In the genomic region with DNA sequence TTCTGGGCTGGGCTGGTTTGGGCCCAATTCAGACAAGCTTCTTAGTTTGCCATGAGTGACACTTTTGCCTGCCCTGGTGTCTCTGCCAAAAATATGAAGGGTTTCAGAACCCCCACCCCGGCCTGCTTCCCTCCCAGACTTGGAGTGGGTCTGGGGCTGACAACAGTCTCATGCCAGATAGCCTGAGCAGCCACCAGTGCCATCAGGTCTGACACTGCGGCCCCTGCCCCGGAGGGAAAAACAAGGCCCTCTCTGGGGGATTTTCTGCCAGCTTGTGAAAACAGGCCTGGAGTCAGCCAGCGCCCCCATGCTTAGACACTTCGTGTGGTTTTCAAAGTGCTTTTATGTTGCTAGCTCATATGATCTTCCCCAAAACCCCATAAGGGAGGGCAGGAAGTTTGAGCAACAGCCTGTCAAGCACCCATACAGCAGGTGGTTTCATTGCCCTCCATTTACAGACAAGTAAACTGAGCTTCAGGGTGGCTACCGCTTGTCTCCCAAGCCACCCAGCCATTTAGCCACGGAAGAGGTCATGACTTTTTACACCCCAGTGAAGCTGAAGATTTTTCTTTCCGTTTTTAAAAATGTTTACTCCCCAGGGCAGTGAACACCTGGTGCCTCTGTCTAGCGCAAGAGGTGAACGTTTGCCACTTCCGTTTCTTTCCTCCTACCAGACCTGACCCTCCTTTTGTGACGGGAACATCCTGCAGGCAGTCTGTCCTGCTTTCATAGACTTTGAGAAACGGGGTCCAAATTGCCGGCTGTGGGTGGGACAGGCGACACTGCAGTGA, we compare ENCODE assay signal across 1 cellular context.
TF ChIP-seq lines count a peak whose summit lies in the region.

No MANE protein-coding gene starts in this region.

TF ChIP-seq in GM12878, 131 proteins besides CTCF, POLR2A, EP300 and RAD21 (continued from another document and continues in another):
- TF ChIP-seq, protein P1, sequence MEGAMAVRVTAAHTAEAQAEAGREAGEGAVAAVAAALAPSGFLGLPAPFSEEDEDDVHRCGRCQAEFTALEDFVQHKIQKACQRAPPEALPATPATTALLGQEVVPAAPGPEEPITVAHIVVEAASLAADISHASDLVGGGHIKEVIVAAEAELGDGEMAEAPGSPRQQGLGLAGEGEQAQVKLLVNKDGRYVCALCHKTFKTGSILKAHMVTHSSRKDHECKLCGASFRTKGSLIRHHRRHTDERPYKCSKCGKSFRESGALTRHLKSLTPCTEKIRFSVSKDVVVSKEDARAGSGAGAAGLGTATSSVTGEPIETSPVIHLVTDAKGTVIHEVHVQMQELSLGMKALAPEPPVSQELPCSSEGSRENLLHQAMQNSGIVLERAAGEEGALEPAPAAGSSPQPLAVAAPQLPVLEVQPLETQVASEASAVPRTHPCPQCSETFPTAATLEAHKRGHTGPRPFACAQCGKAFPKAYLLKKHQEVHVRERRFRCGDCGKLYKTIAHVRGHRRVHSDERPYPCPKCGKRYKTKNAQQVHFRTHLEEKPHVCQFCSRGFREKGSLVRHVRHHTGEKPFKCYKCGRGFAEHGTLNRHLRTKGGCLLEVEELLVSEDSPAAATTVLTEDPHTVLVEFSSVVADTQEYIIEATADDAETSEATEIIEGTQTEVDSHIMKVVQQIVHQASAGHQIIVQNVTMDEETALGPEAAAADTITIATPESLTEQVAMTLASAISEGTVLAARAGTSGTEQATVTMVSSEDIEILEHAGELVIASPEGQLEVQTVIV (IDR thresholded peaks at IDR 0.05; ENCODE audit: borderline replicate concordance, partially characterized antibody) = no peak
- peak; percentile 80; the same call in 1 of the 2 replicates for TF ChIP-seq DPF2 (IDR thresholded peaks at IDR 0.05)
- peak; percentile 81 for TF ChIP-seq ATF7 (IDR thresholded peaks at IDR 0.05; ENCODE audit: low read depth)
- TF ChIP-seq, protein P2, sequence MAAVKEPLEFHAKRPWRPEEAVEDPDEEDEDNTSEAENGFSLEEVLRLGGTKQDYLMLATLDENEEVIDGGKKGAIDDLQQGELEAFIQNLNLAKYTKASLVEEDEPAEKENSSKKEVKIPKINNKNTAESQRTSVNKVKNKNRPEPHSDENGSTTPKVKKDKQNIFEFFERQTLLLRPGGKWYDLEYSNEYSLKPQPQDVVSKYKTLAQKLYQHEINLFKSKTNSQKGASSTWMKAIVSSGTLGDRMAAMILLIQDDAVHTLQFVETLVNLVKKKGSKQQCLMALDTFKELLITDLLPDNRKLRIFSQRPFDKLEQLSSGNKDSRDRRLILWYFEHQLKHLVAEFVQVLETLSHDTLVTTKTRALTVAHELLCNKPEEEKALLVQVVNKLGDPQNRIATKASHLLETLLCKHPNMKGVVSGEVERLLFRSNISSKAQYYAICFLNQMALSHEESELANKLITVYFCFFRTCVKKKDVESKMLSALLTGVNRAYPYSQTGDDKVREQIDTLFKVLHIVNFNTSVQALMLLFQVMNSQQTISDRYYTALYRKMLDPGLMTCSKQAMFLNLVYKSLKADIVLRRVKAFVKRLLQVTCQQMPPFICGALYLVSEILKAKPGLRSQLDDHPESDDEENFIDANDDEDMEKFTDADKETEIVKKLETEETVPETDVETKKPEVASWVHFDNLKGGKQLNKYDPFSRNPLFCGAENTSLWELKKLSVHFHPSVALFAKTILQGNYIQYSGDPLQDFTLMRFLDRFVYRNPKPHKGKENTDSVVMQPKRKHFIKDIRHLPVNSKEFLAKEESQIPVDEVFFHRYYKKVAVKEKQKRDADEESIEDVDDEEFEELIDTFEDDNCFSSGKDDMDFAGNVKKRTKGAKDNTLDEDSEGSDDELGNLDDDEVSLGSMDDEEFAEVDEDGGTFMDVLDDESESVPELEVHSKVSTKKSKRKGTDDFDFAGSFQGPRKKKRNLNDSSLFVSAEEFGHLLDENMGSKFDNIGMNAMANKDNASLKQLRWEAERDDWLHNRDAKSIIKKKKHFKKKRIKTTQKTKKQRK (IDR thresholded peaks at IDR 0.05; ENCODE audit: low read depth, low read length) = no peak
- no peak for TF ChIP-seq ZNF384 (IDR thresholded peaks at IDR 0.05; ENCODE audit: borderline replicate concordance, low read depth, low read length)
- TF ChIP-seq, protein P3, sequence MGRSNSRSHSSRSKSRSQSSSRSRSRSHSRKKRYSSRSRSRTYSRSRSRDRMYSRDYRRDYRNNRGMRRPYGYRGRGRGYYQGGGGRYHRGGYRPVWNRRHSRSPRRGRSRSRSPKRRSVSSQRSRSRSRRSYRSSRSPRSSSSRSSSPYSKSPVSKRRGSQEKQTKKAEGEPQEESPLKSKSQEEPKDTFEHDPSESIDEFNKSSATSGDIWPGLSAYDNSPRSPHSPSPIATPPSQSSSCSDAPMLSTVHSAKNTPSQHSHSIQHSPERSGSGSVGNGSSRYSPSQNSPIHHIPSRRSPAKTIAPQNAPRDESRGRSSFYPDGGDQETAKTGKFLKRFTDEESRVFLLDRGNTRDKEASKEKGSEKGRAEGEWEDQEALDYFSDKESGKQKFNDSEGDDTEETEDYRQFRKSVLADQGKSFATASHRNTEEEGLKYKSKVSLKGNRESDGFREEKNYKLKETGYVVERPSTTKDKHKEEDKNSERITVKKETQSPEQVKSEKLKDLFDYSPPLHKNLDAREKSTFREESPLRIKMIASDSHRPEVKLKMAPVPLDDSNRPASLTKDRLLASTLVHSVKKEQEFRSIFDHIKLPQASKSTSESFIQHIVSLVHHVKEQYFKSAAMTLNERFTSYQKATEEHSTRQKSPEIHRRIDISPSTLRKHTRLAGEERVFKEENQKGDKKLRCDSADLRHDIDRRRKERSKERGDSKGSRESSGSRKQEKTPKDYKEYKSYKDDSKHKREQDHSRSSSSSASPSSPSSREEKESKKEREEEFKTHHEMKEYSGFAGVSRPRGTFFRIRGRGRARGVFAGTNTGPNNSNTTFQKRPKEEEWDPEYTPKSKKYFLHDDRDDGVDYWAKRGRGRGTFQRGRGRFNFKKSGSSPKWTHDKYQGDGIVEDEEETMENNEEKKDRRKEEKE (IDR thresholded peaks at IDR 0.05) = no peak
- no peak for TF ChIP-seq MTA3 (IDR thresholded peaks at IDR 0.05; ENCODE audit: borderline replicate concordance, low read length)
- peak; percentile 23; the same call in 1 of the 2 replicates for TF ChIP-seq SMAD5 (IDR thresholded peaks at IDR 0.05; ENCODE audit: low read depth)
- TF ChIP-seq CREM (IDR thresholded peaks at IDR 0.05; ENCODE audit: low read depth) = peak; percentile 61; the same call in 1 of the 2 replicates
- no peak for TF ChIP-seq KAT2A (conservative IDR thresholded peaks at IDR 0.05; ENCODE audit: control insufficient read depth, low read depth, low read length)
- TF ChIP-seq, protein P4, sequence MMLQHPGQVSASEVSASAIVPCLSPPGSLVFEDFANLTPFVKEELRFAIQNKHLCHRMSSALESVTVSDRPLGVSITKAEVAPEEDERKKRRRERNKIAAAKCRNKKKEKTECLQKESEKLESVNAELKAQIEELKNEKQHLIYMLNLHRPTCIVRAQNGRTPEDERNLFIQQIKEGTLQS (IDR thresholded peaks at IDR 0.05; ENCODE audit: borderline replicate concordance, extremely low read depth, low read depth, low read length) = no peak
- TF ChIP-seq SREBF1 (IDR thresholded peaks at IDR 0.05; ENCODE audit: low read length) = no peak
- TF ChIP-seq RFX5 (IDR thresholded peaks at IDR 0.05; ENCODE audit: low read depth, low read length) = no peak
- peak; percentile 81; the same call in 1 of the 2 replicates for TF ChIP-seq MXI1 (IDR thresholded peaks at IDR 0.05; ENCODE audit: low read depth, low read length)
- TF ChIP-seq RUNX3 (IDR thresholded peaks at IDR 0.05; ENCODE audit: low read length) = no peak
- TF ChIP-seq ETV6 (conservative IDR thresholded peaks at IDR 0.05 in 1 of 2, IDR thresholded peaks at IDR 0.05 in 1 of 2; ENCODE audit: borderline replicate concordance in 1 of 2, low read depth in 1 of 2) = peak in 1 of 2 experiments; percentile 90; a peak in 2 of 4 replicates
- TF ChIP-seq, protein P5, sequence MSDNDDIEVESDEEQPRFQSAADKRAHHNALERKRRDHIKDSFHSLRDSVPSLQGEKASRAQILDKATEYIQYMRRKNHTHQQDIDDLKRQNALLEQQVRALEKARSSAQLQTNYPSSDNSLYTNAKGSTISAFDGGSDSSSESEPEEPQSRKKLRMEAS (IDR thresholded peaks at IDR 0.05; ENCODE audit: low read depth, low read length) = peak; percentile 55; the same call in 1 of the 2 replicates
- TF ChIP-seq FOXM1 (IDR thresholded peaks at IDR 0.05; ENCODE audit: low read depth, low read length) = no peak
- TF ChIP-seq NR2C1 (IDR thresholded peaks at IDR 0.05) = peak; percentile 60
- peak; percentile 95 for TF ChIP-seq TCF3 (IDR thresholded peaks at IDR 0.05; ENCODE audit: borderline replicate concordance, insufficient read depth, low read depth, low read length)
- TF ChIP-seq TARDBP (IDR thresholded peaks at IDR 0.05; ENCODE audit: borderline replicate concordance) = no peak
- TF ChIP-seq EGR1 (IDR thresholded peaks at IDR 0.05; ENCODE audit: borderline replicate concordance in 1 of 2, low read depth in 2 of 2, low read length in 2 of 2) = peak in 1 of 2 experiments; percentile 5; a peak in 1 of 3 replicates
- peak; percentile 17; the same call in 1 of the 2 replicates for TF ChIP-seq ZSCAN29 (IDR thresholded peaks at IDR 0.05)
- TF ChIP-seq HCFC1 (IDR thresholded peaks at IDR 0.05; ENCODE audit: low read length) = no peak
- TF ChIP-seq CREB1 (IDR thresholded peaks at IDR 0.05; ENCODE audit: low read depth) = no peak
- no peak for TF ChIP-seq RBBP5 (conservative IDR thresholded peaks at IDR 0.05)
- TF ChIP-seq, protein P6, sequence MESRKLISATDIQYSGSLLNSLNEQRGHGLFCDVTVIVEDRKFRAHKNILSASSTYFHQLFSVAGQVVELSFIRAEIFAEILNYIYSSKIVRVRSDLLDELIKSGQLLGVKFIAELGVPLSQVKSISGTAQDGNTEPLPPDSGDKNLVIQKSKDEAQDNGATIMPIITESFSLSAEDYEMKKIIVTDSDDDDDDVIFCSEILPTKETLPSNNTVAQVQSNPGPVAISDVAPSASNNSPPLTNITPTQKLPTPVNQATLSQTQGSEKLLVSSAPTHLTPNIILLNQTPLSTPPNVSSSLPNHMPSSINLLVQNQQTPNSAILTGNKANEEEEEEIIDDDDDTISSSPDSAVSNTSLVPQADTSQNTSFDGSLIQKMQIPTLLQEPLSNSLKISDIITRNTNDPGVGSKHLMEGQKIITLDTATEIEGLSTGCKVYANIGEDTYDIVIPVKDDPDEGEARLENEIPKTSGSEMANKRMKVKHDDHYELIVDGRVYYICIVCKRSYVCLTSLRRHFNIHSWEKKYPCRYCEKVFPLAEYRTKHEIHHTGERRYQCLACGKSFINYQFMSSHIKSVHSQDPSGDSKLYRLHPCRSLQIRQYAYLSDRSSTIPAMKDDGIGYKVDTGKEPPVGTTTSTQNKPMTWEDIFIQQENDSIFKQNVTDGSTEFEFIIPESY (IDR thresholded peaks at IDR 0.05) = no peak
- no peak for TF ChIP-seq PAX8 (IDR thresholded peaks at IDR 0.05)
- TF ChIP-seq, protein P7, sequence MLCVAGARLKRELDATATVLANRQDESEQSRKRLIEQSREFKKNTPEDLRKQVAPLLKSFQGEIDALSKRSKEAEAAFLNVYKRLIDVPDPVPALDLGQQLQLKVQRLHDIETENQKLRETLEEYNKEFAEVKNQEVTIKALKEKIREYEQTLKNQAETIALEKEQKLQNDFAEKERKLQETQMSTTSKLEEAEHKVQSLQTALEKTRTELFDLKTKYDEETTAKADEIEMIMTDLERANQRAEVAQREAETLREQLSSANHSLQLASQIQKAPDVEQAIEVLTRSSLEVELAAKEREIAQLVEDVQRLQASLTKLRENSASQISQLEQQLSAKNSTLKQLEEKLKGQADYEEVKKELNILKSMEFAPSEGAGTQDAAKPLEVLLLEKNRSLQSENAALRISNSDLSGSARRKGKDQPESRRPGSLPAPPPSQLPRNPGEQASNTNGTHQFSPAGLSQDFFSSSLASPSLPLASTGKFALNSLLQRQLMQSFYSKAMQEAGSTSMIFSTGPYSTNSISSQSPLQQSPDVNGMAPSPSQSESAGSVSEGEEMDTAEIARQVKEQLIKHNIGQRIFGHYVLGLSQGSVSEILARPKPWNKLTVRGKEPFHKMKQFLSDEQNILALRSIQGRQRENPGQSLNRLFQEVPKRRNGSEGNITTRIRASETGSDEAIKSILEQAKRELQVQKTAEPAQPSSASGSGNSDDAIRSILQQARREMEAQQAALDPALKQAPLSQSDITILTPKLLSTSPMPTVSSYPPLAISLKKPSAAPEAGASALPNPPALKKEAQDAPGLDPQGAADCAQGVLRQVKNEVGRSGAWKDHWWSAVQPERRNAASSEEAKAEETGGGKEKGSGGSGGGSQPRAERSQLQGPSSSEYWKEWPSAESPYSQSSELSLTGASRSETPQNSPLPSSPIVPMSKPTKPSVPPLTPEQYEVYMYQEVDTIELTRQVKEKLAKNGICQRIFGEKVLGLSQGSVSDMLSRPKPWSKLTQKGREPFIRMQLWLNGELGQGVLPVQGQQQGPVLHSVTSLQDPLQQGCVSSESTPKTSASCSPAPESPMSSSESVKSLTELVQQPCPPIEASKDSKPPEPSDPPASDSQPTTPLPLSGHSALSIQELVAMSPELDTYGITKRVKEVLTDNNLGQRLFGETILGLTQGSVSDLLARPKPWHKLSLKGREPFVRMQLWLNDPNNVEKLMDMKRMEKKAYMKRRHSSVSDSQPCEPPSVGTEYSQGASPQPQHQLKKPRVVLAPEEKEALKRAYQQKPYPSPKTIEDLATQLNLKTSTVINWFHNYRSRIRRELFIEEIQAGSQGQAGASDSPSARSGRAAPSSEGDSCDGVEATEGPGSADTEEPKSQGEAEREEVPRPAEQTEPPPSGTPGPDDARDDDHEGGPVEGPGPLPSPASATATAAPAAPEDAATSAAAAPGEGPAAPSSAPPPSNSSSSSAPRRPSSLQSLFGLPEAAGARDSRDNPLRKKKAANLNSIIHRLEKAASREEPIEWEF (IDR thresholded peaks at IDR 0.05; ENCODE audit: insufficient replicate concordance, low read depth, low read length) = peak; percentile 88
- peak; percentile 77; the same call in 1 of the 2 replicates for TF ChIP-seq MEF2A (IDR thresholded peaks at IDR 0.05; ENCODE audit: insufficient read depth, low read depth, low read length)
- no peak for TF ChIP-seq JUND (IDR thresholded peaks at IDR 0.05; ENCODE audit: low read depth, low read length)
- TF ChIP-seq, protein P8, sequence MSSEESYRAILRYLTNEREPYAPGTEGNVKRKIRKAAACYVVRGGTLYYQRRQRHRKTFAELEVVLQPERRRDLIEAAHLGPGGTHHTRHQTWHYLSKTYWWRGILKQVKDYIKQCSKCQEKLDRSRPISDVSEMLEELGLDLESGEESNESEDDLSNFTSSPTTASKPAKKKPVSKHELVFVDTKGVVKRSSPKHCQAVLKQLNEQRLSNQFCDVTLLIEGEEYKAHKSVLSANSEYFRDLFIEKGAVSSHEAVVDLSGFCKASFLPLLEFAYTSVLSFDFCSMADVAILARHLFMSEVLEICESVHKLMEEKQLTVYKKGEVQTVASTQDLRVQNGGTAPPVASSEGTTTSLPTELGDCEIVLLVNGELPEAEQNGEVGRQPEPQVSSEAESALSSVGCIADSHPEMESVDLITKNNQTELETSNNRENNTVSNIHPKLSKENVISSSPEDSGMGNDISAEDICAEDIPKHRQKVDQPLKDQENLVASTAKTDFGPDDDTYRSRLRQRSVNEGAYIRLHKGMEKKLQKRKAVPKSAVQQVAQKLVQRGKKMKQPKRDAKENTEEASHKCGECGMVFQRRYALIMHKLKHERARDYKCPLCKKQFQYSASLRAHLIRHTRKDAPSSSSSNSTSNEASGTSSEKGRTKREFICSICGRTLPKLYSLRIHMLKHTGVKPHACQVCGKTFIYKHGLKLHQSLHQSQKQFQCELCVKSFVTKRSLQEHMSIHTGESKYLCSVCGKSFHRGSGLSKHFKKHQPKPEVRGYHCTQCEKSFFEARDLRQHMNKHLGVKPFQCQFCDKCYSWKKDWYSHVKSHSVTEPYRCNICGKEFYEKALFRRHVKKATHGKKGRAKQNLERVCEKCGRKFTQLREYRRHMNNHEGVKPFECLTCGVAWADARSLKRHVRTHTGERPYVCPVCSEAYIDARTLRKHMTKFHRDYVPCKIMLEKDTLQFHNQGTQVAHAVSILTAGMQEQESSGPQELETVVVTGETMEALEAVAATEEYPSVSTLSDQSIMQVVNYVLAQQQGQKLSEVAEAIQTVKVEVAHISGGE (CRISPR knock-in tag; IDR thresholded peaks at IDR 0.05) = no peak
